In genomic region chr12:15278816-15279658, GRCh38 we compare ENCODE assay signal across 8 cellular contexts. TPM values are rescaled to one million over a fixed set of nuclear protein-coding genes. Genes with fewer than 3 reads are reported as not detected.
DNase-seq lines count a peak whose midpoint lies in the region; ATAC-seq, FAIRE-seq and TF ChIP-seq lines count a peak whose summit lies in the region.

No MANE protein-coding gene starts in this region.

- H3K27ac Mint-ChIP-seq in MCF 10A (ENCODE audit: low read depth, unreplicated experiment) (peak overlapping the region; percentile 78), mesothelial cell of epicardium (peak overlapping the region; percentile 30)

- H3K9me3 Mint-ChIP-seq in MCF 10A (ENCODE audit: unreplicated experiment) (no peaks in the 10 kb centered on the region), mesothelial cell of epicardium (no peaks in the 10 kb centered on the region)

- H3K36me3 Mint-ChIP-seq in MCF 10A (ENCODE audit: insufficient read depth, unreplicated experiment): peaks cover 5% of the 10 kb centered on the region
- H3K36me3 Mint-ChIP-seq in mesothelial cell of epicardium: no peaks in the 10 kb centered on the region

- intact Hi-C loops in MCF 10A (cut with micrococcal nuclease): loop anchor here (2.0 kb wide), 1 partner anchor 44 kb away; the partner anchor contains the start of gene PTPRO

- no peak for FAIRE-seq in D721Med (lab: Jason Lieb, UNC)

- no peaks in the 10 kb centered on the region; the same call in 1 of the 2 replicates for H3K27me3 ChIP-seq in BJ (ENCODE audit: control insufficient read depth, insufficient read depth, low read length)

- BruUV-seq in MCF 10A (replicated peaks; lab: Mats Ljungman, UMichigan): no TSS peak

- peaks cover 47% of the 10 kb centered on the region for H3K4me1 Mint-ChIP-seq in MCF 10A (ENCODE audit: insufficient read depth, unreplicated experiment)
- peaks cover 49% of the 10 kb centered on the region for H3K4me1 Mint-ChIP-seq in mesothelial cell of epicardium

- H3K27me3 Mint-ChIP-seq in MCF 10A (ENCODE audit: insufficient read depth, unreplicated experiment) (no peaks in the 10 kb centered on the region), mesothelial cell of epicardium (ENCODE audit: low read depth) (peaks cover 2% of the 10 kb centered on the region)

- DNase-seq in BJ (ENCODE audit: low read depth): peak; percentile 85
- peak; percentile 94 for DNase-seq in NCI-H1092 (lab: John Stamatoyannopoulos, UW)
- DNase-seq in MCF 10A (ENCODE audit: unreplicated experiment): peak; percentile 95
- DNase-seq in mesothelial cell of epicardium (ENCODE audit: low spot score in 2 of 2, unreplicated experiment in 2 of 2): no peak
- DNase-seq in SIG-M5 (lab: John Stamatoyannopoulos, UW): no peak
- no peak for DNase-seq in D721Med (ENCODE audit: insufficient read length, low spot score)
- no peak for DNase-seq in HK-2 (ENCODE audit: unreplicated experiment)

- H3K36me3 ChIP-seq in BJ (ENCODE audit: control insufficient read depth, insufficient read depth, low read length): no peaks in the 10 kb centered on the region

- peak; percentile 71 for ATAC-seq in GM21529 (IDR thresholded peaks at IDR 0.05; ENCODE audit: unreplicated experiment)

- TF ChIP-seq CTCF in BJ (IDR thresholded peaks at IDR 0.05; ENCODE audit: insufficient read depth, low read depth, low read length) (peak; percentile 24), MCF 10A (IDR thresholded peaks at IDR 0.05; ENCODE audit: unreplicated experiment) (no peak), mesothelial cell of epicardium (IDR thresholded peaks at IDR 0.05; ENCODE audit: unreplicated experiment) (no peak), D721Med (IDR thresholded peaks at IDR 0.05; ENCODE audit: insufficient read depth, missing control alignments) (no peak)

- POLR2A ChIA-PET in BJ (lab: Charles Lee): no interaction called here
- POLR2A ChIA-PET in MCF 10A (lab: Yijun Ruan, JAX): interaction anchor here (0.6 to 2.5 kb wide), 18 partner anchors 13 to 476 kb away, joined by 3 to 10 read pairs (median 3); partner anchors contain the start of genes C12orf60, RERG and WBP11

- H3K4me3 ChIP-seq in BJ (ENCODE audit: low read depth, low read length): no peak overlapping the region

- CTCF ChIA-PET in BJ (lab: Yijun Ruan, JAX) (interaction anchor here (0.8 to 6.1 kb wide), 10 partner anchors 9 to 306 kb away, joined by 3 to 51 read pairs (median 6); partner anchors contain the start of gene RERG), MCF 10A (lab: Yijun Ruan, JAX) (interaction anchor here (0.6 to 8.2 kb wide), 11 partner anchors 10 to 306 kb away, joined by 3 to 65 read pairs (median 5); no protein-coding TSS in a partner anchor)

- H3K4me3 Mint-ChIP-seq in MCF 10A (ENCODE audit: unreplicated experiment) (peak overlapping the region; percentile 23), mesothelial cell of epicardium (no peak overlapping the region)

RNA-seq across cellular contexts. Expression of gene PTPRO, which starts 43.3 kb away (rescaled TPM):
- 0.23 and 0.60 TPM in 2 replicates for polyA plus RNA-seq in BJ (2011; rRNA removed)
- polyA minus RNA-seq in BJ (2011; rRNA and poly(A)+ RNA removed): 0.19 and 1.6 TPM in 2 replicates
- 0.74 and 2.2 TPM in 2 replicates for total RNA-seq in MCF 10A (2022)
- 2.1 to 4.3 TPM (median 2.6 TPM) in 3 replicates for total RNA-seq in mesothelial cell of epicardium

RNA-seq across cellular contexts. Expression of gene RERG, which starts 57.8 kb away (rescaled TPM):
- polyA plus RNA-seq in BJ (2011; rRNA removed): 0.04 TPM in 1 of 2 replicates, not detected in the other
- not detected in 2 replicates for polyA minus RNA-seq in BJ (2011; rRNA and poly(A)+ RNA removed)
- total RNA-seq in MCF 10A (2022) (7.6 and 16.5 TPM in 2 replicates), mesothelial cell of epicardium (28.6 to 34.0 TPM (median 33.3 TPM) in 3 replicates)

Comparison
In these comparisons a context has a peak if more than half of its experiments do, and no peak if none do; other contexts are left out.
1. DNase-seq: peak in BJ (single experiment), NCI-H1092 (single experiment) and MCF 10A (single experiment); none in mesothelial cell of epicardium (0 of 2), SIG-M5 (single experiment), D721Med (single experiment) and HK-2 (single experiment).